Comparison of ENCODE assay signal across 29 cellular contexts in the genomic region with DNA sequence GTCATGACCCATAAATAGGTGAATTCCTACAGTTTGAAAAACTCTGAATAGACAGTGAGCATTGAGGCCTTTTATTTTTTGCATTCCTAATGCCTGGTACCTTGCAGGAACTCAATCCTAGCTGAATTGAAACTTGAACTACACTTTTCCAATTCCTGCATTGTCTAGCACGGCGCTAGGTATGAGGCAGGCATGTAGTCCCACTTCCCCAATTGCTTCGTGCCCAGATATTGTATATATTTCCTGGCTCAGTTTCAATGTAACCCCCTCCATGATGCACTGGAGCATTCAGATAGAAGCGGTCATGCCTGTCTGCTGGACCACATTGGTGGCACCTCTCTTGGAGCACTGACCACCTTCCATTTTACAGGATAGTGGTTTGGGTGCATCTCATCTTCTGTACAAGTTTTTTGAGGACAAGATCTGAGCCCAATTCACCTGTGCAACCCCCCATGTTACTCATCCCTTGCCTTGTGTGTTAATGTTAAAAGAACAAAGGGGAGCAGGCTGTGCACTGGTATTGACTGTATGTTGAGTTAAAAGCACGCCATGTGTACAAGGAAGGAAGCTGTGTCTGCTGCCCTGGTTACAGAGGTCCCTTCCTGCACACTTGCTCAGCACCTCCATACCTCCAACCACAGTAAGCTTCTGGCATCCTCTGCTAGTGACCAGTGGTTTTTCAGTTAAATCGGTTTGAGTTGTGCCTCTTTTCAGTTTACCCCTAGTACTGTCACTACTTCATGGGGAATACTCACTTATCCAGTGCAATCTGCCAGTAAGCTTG. TPM values are rescaled to one million over a fixed set of nuclear protein-coding genes. Genes with fewer than 3 reads are reported as not detected.
DNase-seq lines count a peak whose midpoint lies in the region; ATAC-seq and TF ChIP-seq lines count a peak whose summit lies in the region.
"Had no signal": no experiment of that assay in that cellular context is flagged by ENCODE, and none has a peak within 500 bp of the region (broad histone marks: within the 10 kb centered on the region; RNA-seq: fewer than 3 reads in every experiment).

No MANE protein-coding gene starts in this region.

- no peaks in the 10 kb centered on the region for H3K9me3 Mint-ChIP-seq in IgD-negative memory B cell

- H3K79me2 ChIP-seq in OCI-LY7 (ENCODE audit: insufficient read depth, low read depth, low read length), result no peaks in the 10 kb centered on the region

- H3K9me3 ChIP-seq in BLaER1, result no peaks in the 10 kb centered on the region
- no peaks in the 10 kb centered on the region for H3K9me3 ChIP-seq in OCI-LY7 (ENCODE audit: low read length)
- H3K9me3 ChIP-seq in prostate gland, result no peaks in the 10 kb centered on the region
- H3K9me3 ChIP-seq: left lung, neutrophil, SJCRH30, thoracic aorta had no signal

- no peak for TF ChIP-seq CTCF in OCI-LY7 (conservative IDR thresholded peaks at IDR 0.05; ENCODE audit: low read length)
- no peak for TF ChIP-seq CTCF in prostate gland (IDR thresholded peaks at IDR 0.05)

- peak overlapping the region; percentile 78 for H3K4me2 ChIP-seq in BLaER1
- no peak overlapping the region for H3K4me2 ChIP-seq in OCI-LY7 (ENCODE audit: low read length)

- H3K36me3 ChIP-seq in BLaER1 (no peaks in the 10 kb centered on the region), OCI-LY7 (ENCODE audit: insufficient read depth, low read length) (no peaks in the 10 kb centered on the region), prostate gland (no peaks in the 10 kb centered on the region)
- H3K36me3 ChIP-seq: left lung, neutrophil, SJCRH30, thoracic aorta had no signal

- no peak for DNase-seq in OCI-LY7 (ENCODE audit: low spot score)
- DNase-seq in islet precursor cell, result peak; percentile 27
- DNase-seq in prostate gland (ENCODE audit: low spot score), result no peak
- no peak for DNase-seq in iPS-NIHi11 (ENCODE audit: low spot score)
- no peak for DNase-seq in stimulated activated CD4-positive, alpha-beta T cell treated with anti-CD3 and anti-CD28 coated beads, Interleukin-4, amount 100 ng/mL, for 4 hours
- DNase-seq: activated CD8-positive, alpha-beta T cell treated with anti-CD3 and anti-CD28 coated beads, Interleukin-2, amount 10 ng/mL, durations not matched to agents 7 days and 5 days; activated effector memory CD4-positive, alpha-beta T cell treated with Interleukin-2 at 50 U/mL for 16 hours; activated T-cell treated with anti-CD3 and anti-CD28 coated beads for 4 hours; Calu3; central memory CD4-positive, alpha-beta T cell; DND-41; NCI-H1092 treated with DMSO at 0.1 percent for 48 hours; NCI-H187; NCI-H2171 treated with DMSO at 0.1 percent for 48 hours; NCI-H524; SJCRH30; stimulated activated CD4-positive, alpha-beta T cell treated with anti-CD3 and anti-CD28 coated beads, Interleukin-12 subunit alpha, Interleukin-12 subunit beta, amount 100 ng/mL, for 4 hours; stimulated activated CD4-positive, alpha-beta T cell treated with anti-CD3 and anti-CD28 coated beads, Interleukin-4, amount 100 ng/mL, for 1 hour had no signal

- H3K9me2 ChIP-seq in OCI-LY7 (ENCODE audit: insufficient read depth, low read length), result no peaks in the 10 kb centered on the region

- H3K4me1 ChIP-seq in BLaER1, result peaks cover 28% of the 10 kb centered on the region
- H3K4me1 ChIP-seq in OCI-LY7 (ENCODE audit: insufficient read depth, low read length, poor library complexity, severe bottlenecking), result peaks cover 19% of the 10 kb centered on the region
- no peaks in the 10 kb centered on the region for H3K4me1 ChIP-seq in prostate gland (replicated peaks)
- H3K4me1 ChIP-seq: SJCRH30 had no signal

- no peaks in the 10 kb centered on the region for H3K27me3 Mint-ChIP-seq in IgD-negative memory B cell

- peak overlapping the region; percentile 94; the same call in 1 of the 2 replicates for H2AFZ ChIP-seq in OCI-LY7 (ENCODE audit: low read length)

- BruUV-seq in OCI-LY7 (replicated peaks; lab: Mats Ljungman, UMichigan), result no TSS peak

- H3K27ac ChIP-seq in BLaER1, result peak overlapping the region; percentile 84; the same call in 1 of the 2 replicates
- no peak overlapping the region for H3K27ac ChIP-seq in OCI-LY7 (ENCODE audit: low read depth, low read length, poor library complexity, severe bottlenecking)
- H3K27ac ChIP-seq in prostate gland, result no peak overlapping the region
- H3K27ac ChIP-seq: SJCRH30, thoracic aorta had no signal

- H3K27me3 ChIP-seq in BLaER1 (no peaks in the 10 kb centered on the region), prostate gland (replicated peaks; ENCODE audit: insufficient read depth) (no peaks in the 10 kb centered on the region)
- H3K27me3 ChIP-seq: left lung, neutrophil had no signal

- intact Hi-C loops in OCI-LY7 (cut with micrococcal nuclease; ENCODE audit: unreplicated experiment), result no loop called here
- intact Hi-C loops in prostate gland (cut with DNase I), result no loop called here

- peaks cover 5% of the 10 kb centered on the region for H3K36me3 Mint-ChIP-seq in IgD-negative memory B cell

- CTCF ChIA-PET in OCI-LY7 (lab: Charles Lee; ENCODE audit: unreplicated experiment), result no interaction called here

- peak overlapping the region; percentile 31 to 91 (median 78) for H3K4me3 Mint-ChIP-seq in IgD-negative memory B cell
- H3K4me3 Mint-ChIP-seq: activated CD8-positive, alpha-beta T cell treated with anti-CD3 and anti-CD28 coated beads, Interleukin-2, amount 10 ng/mL, durations not matched to agents 7 days and 5 days had no signal

- no peak overlapping the region for H3K4me3 ChIP-seq in BLaER1
- no peak overlapping the region for H3K4me3 ChIP-seq in OCI-LY7 (ENCODE audit: low read depth, low read length, poor library complexity, severe bottlenecking)
- no peak overlapping the region for H3K4me3 ChIP-seq in prostate gland
- H3K4me3 ChIP-seq: left lung, SJCRH30, thoracic aorta had no signal

- no peak for TF ChIP-seq POLR2A in prostate gland (IDR thresholded peaks at IDR 0.05)

- H3K9ac ChIP-seq in BLaER1, result no peak overlapping the region

- H4K20me1 ChIP-seq in BLaER1 (no peaks in the 10 kb centered on the region), OCI-LY7 (ENCODE audit: insufficient read depth, low read length) (no peaks in the 10 kb centered on the region)

- no peak for ATAC-seq in HG03520 (IDR thresholded peaks at IDR 0.05; ENCODE audit: unreplicated experiment)

- POLR2A ChIA-PET in OCI-LY7 (lab: Charles Lee), result interaction anchor here (0.6 to 1.0 kb wide), 3 partner anchors 13 to 42 kb away, joined by 3 to 4 read pairs (median 3); no protein-coding TSS in a partner anchor

- H3K27ac Mint-ChIP-seq in IgD-negative memory B cell, result peak overlapping the region; percentile 30 to 91 (median 69)

- peaks cover 20 to 25% (median 22%) of the 10 kb centered on the region in 3 donors for H3K4me1 Mint-ChIP-seq in IgD-negative memory B cell

- 86% methylated on average over 6 of the region's 6 CpGs for WGBS in prostate gland

RNA-seq across cellular contexts. Expression of a gene that starts 10.0 kb away (rescaled TPM):
- not detected for polyA plus RNA-seq in IgD-negative memory B cell
- not detected in 2 replicates for total RNA-seq in OCI-LY7 (2014; rRNA removed; shearing (Covaris generic))
- total RNA-seq in OCI-LY7 (2022) (not detected in 2 replicates), prostate gland (10 to 100 TPM; 16.1 to 17.5 TPM)
- total RNA-seq: activated CD8-positive, alpha-beta T cell treated with anti-CD3 and anti-CD28 coated beads, Interleukin-2, amount 10 ng/mL, durations not matched to agents 7 days and 5 days; SJCRH30; T-helper 1 cell treated with Interleukin-12 subunit alpha and Interleukin-12 subunit beta and Interleukin-4 antibody, amounts not matched to agents 30 ng/mL and 1 ng/mL, for 36 hours had no signal

RNA-seq across cellular contexts. Expression of a gene that starts 10.5 kb away (rescaled TPM):
- polyA plus RNA-seq in IgD-negative memory B cell, result not detected
- not detected in 2 replicates for total RNA-seq in OCI-LY7 (2014; rRNA removed; shearing (Covaris generic))
- total RNA-seq in OCI-LY7 (2022) (not detected in 2 replicates), prostate gland (not detected)
- total RNA-seq: activated CD8-positive, alpha-beta T cell treated with anti-CD3 and anti-CD28 coated beads, Interleukin-2, amount 10 ng/mL, durations not matched to agents 7 days and 5 days; LHCN-M2; myocyte; posterior vena cava; SJCRH30; T-helper 1 cell treated with Interleukin-12 subunit alpha and Interleukin-12 subunit beta and Interleukin-4 antibody, amounts not matched to agents 30 ng/mL and 1 ng/mL, for 36 hours had no signal
- polyA plus RNA-seq: BJ had no signal

RNA-seq across cellular contexts. Expression of a gene that starts 39.8 kb away (rescaled TPM):
- 2.0 TPM for polyA plus RNA-seq in IgD-negative memory B cell
- total RNA-seq in OCI-LY7 (2014; rRNA removed; shearing (Covaris generic)), result 5.0 and 6.4 TPM in 2 replicates
- total RNA-seq in OCI-LY7 (2022) (9.9 and 10.0 TPM in 2 replicates), prostate gland (1 to 10 TPM in 1 of 2 donors, not detected in 1; 3.9 TPM)
- total RNA-seq: activated CD8-positive, alpha-beta T cell treated with anti-CD3 and anti-CD28 coated beads, Interleukin-2, amount 10 ng/mL, durations not matched to agents 7 days and 5 days; LHCN-M2; myocyte; SJCRH30; T-helper 1 cell treated with Interleukin-12 subunit alpha and Interleukin-12 subunit beta and Interleukin-4 antibody, amounts not matched to agents 30 ng/mL and 1 ng/mL, for 36 hours had no signal
- polyA plus RNA-seq: BJ had no signal

Comparison
In these comparisons a context has a peak if more than half of its experiments do, and no peak if none do; other contexts are left out.
1. RNA of a gene that starts 10.0 kb away (total RNA-seq): 16.1 to 17.5 TPM in prostate gland; not detected in OCI-LY7; every median in the first group is over 10 times any median in the second.